Comparison of ENCODE assay signal across 8 cellular contexts in genomic region chr19:3154957-3155736, GRCh38. TPM values are rescaled to one million over a fixed set of nuclear protein-coding genes. Genes with fewer than 3 reads are reported as not detected.
A peak's percentile ranks its signal among the peaks of the same experiment; 100 is the strongest.
DNase-seq lines count a peak whose midpoint lies in the region; ATAC-seq, FAIRE-seq and TF ChIP-seq lines count a peak whose summit lies in the region.

No MANE protein-coding gene starts in this region.

- H3K27ac ChIP-seq in BLaER1 treated with 17β-estradiol and CSF1 and Interleukin-3, amounts not matched to agents 10 nM and 100 nM, result peak overlapping the region; percentile 74 to 98 (median 92)
- peak overlapping the region; percentile 95 for H3K27ac ChIP-seq in epithelial cell of prostate
- peak overlapping the region in 1 of 4 donors; percentile 33 for H3K27ac ChIP-seq in pancreas
- no peak overlapping the region for H3K27ac ChIP-seq in aorta (ENCODE audit: low read depth in 1 of 2, low read length in 2 of 2)

- H3K4me1 ChIP-seq in BLaER1 treated with 17β-estradiol and CSF1 and Interleukin-3, amounts not matched to agents 10 nM and 100 nM, result peaks cover 72 to 94% (median 86%) of the 10 kb centered on the region in 10 experiments
- H3K4me1 ChIP-seq in pancreas (no peaks in the 10 kb centered on the region), aorta (ENCODE audit: control insufficient read depth in 1 of 2, insufficient read depth in 2 of 2, low read length in 2 of 2) (no peaks in the 10 kb centered on the region)

- H3K4me3 ChIP-seq in BLaER1 treated with 17β-estradiol and CSF1 and Interleukin-3, amounts not matched to agents 10 nM and 100 nM, result peak overlapping the region in 8 of 10 experiments; percentile 8 to 57 (median 40); a peak in 14 of 20 replicates
- no peak overlapping the region for H3K4me3 ChIP-seq in pancreas
- H3K4me3 ChIP-seq in aorta (ENCODE audit: low read length in 2 of 2), result no peak overlapping the region

- ATAC-seq in GM21447 (IDR thresholded peaks at IDR 0.05; ENCODE audit: unreplicated experiment), result peak; percentile 76
- ATAC-seq in pancreas, result peak in 3 of 4 donors; percentile 59 to 78 (median 74)
- peak; percentile 77 for ATAC-seq in aorta (ENCODE audit: low FRiP score)
- ATAC-seq in GM18858 (IDR thresholded peaks at IDR 0.05; ENCODE audit: unreplicated experiment), result no peak

- WGBS in pancreas, 2 donors, result 56 to 64% methylated on average over 21 of the region's 21 CpGs
- WGBS in aorta, 2 donors, result 50 to 51% methylated on average over 21 of the region's 21 CpGs

- peaks cover 79 to 86% (median 85%) of the 10 kb centered on the region in 11 experiments for H3K36me3 ChIP-seq in BLaER1 treated with 17β-estradiol and CSF1 and Interleukin-3, amounts not matched to agents 10 nM and 100 nM
- no peaks in the 10 kb centered on the region for H3K36me3 ChIP-seq in pancreas
- no peaks in the 10 kb centered on the region for H3K36me3 ChIP-seq in aorta (ENCODE audit: control insufficient read depth in 1 of 2, insufficient read depth in 2 of 2, low read length in 1 of 2)

- FAIRE-seq in pancreas (lab: Jason Lieb, UNC), result no peak

- intact Hi-C loops in pancreas (cut with DNase I), result loop anchor here in 1 of 3 donors (10.0 kb wide), 1 partner anchor 270 kb away; no protein-coding TSS in a partner anchor
- intact Hi-C loops in aorta (cut with DNase I), result no loop called here

- DNase-seq in NCI-H1694 treated with DMSO at 0.1 percent for 48 hours (lab: John Stamatoyannopoulos, UW) (peak; percentile 30), epithelial cell of prostate (ENCODE audit: low read depth, low spot score) (peak; percentile 99), pancreas (peak in 2 of 6 donors; percentile 36 to 47), aorta (peak; percentile 92 to 93)
- peak; percentile 55 to 81 for DNase-seq in activated CD8-positive, alpha-beta memory T cell treated with anti-CD3 and anti-CD28 coated beads for 4 hours (ENCODE audit: low read depth in 2 of 2)

- H3K9me3 ChIP-seq in BLaER1 treated with 17β-estradiol and CSF1 and Interleukin-3, amounts not matched to agents 10 nM and 100 nM (replicated peaks in 1 of 11), result peaks cover 0 to 62% (median 36%) of the 10 kb centered on the region in 11 experiments; a peak in 18 of 22 replicates
- H3K9me3 ChIP-seq in pancreas (no peaks in the 10 kb centered on the region), aorta (ENCODE audit: control insufficient read depth, low read length) (peaks cover 1% of the 10 kb centered on the region)

- peak overlapping the region; percentile 64 to 84 (median 79); a peak in 21 of 22 replicates for H3K9ac ChIP-seq in BLaER1 treated with 17β-estradiol and CSF1 and Interleukin-3, amounts not matched to agents 10 nM and 100 nM

- no peak for TF ChIP-seq CTCF in pancreas (IDR thresholded peaks at IDR 0.05)

- H3K4me2 ChIP-seq in BLaER1 treated with 17β-estradiol and CSF1 and Interleukin-3, amounts not matched to agents 10 nM and 100 nM, result peak overlapping the region; percentile 65 to 94 (median 87)

- H4K20me1 ChIP-seq in BLaER1 treated with 17β-estradiol and CSF1 and Interleukin-3, amounts not matched to agents 10 nM and 100 nM, result peaks cover 0 to 3% (median 0%) of the 10 kb centered on the region in 11 experiments; a peak in 2 of 22 replicates

- no peaks in the 10 kb centered on the region for H3K27me3 ChIP-seq in BLaER1 treated with 17β-estradiol and CSF1 and Interleukin-3, amounts not matched to agents 10 nM and 100 nM
- H3K27me3 ChIP-seq in pancreas (no peaks in the 10 kb centered on the region), aorta (ENCODE audit: control insufficient read depth in 1 of 2, insufficient read depth in 2 of 2, low read length in 1 of 2) (no peaks in the 10 kb centered on the region)

RNA-seq across cellular contexts. Expression of gene GNA15, which starts 19.3 kb away (rescaled TPM):
- total RNA-seq in pancreas (1 to 10 TPM in 3 of 6 donors, under 1 TPM in 3; 0.19 to 3.0 (median 0.83) TPM), aorta (10 to 100 TPM in 1 of 2 donors, 1 to 10 TPM in 1; 8.7 to 12.5 TPM)
- polyA plus RNA-seq in pancreas (1 to 10 TPM; 1.3 to 2.4 TPM), aorta (1 to 10 TPM; 1.8 to 5.3 TPM)

RNA-seq across cellular contexts. Expression of gene S1PR4, which starts 23.4 kb away (rescaled TPM):
- total RNA-seq in pancreas (1 to 10 TPM in 1 of 6 donors, under 1 TPM in 3, not detected in 2; 0.67 to 1.1 (median 0.90) TPM), aorta (1 to 10 TPM; 2.4 to 2.5 TPM)
- polyA plus RNA-seq in pancreas (1 to 10 TPM in 1 of 2 donors, under 1 TPM in 1; 0.23 to 1.1 TPM), aorta (under 1 TPM; 0.50 to 0.79 TPM)

RNA-seq across cellular contexts. Expression of gene NCLN, which starts 30.6 kb away (rescaled TPM):
- total RNA-seq in pancreas (10 to 100 TPM; 34.0 to 68.1 (median 42.3) TPM), aorta (10 to 100 TPM; 26.1 to 29.6 TPM)
- polyA plus RNA-seq in pancreas (10 to 100 TPM; 63.1 to 66.8 TPM), aorta (10 to 100 TPM; 14.7 to 47.0 TPM)

Comparison
In these comparisons a context has a peak if more than half of its experiments do, and no peak if none do; other contexts are left out.
1. H3K27ac ChIP-seq: peak in BLaER1 treated with 17β-estradiol and CSF1 and Interleukin-3, amounts not matched to agents 10 nM and 100 nM (11 of 11) and epithelial cell of prostate (single experiment); none in aorta (0 of 2).
2. H3K4me3 ChIP-seq: peak in BLaER1 treated with 17β-estradiol and CSF1 and Interleukin-3, amounts not matched to agents 10 nM and 100 nM (8 of 10); none in pancreas (0 of 4) and aorta (0 of 2).